In genomic region chr6:52994031-52994788, GRCh38 we compare ENCODE assay signal across 8 cellular contexts. TPM values are rescaled to one million over a fixed set of nuclear protein-coding genes. Genes with fewer than 3 reads are reported as not detected.
DNase-seq lines count a peak whose midpoint lies in the region; ATAC-seq, FAIRE-seq and TF ChIP-seq lines count a peak whose summit lies in the region.

No MANE protein-coding gene starts in this region.

- peaks cover 14% of the 10 kb centered on the region for H3K27me3 Mint-ChIP-seq in brain

- no peaks in the 10 kb centered on the region for H3K4me1 ChIP-seq in small intestine (ENCODE audit: control insufficient read depth in 2 of 2, insufficient read depth in 1 of 2, low read depth in 1 of 2, low read length in 1 of 2)

- WGBS in small intestine, 3 donors: 14 to 25% (median 21%) methylated on average over 28 of the region's 28 CpGs

- no peak for FAIRE-seq in small intestine (lab: Jason Lieb, UNC)

- no peak for TF ChIP-seq CTCF in AG09309 (IDR thresholded peaks at IDR 0.05; ENCODE audit: control insufficient read depth, insufficient read depth, low read depth, low read length, missing control alignments)
- no peak for TF ChIP-seq CTCF in brain (conservative IDR thresholded peaks at IDR 0.05)

- peaks cover 0 to 10% (median 4%) of the 10 kb centered on the region in 5 experiments for H3K9me3 Mint-ChIP-seq in brain

- H3K9me3 ChIP-seq in small intestine (ENCODE audit: control insufficient read depth, low read depth): no peaks in the 10 kb centered on the region

- H3K27ac Mint-ChIP-seq in brain: peak overlapping the region; percentile 99 to 100 (median 100)

- H3K36me3 ChIP-seq in small intestine (ENCODE audit: control insufficient read depth in 2 of 2, insufficient read depth in 2 of 2, low read length in 2 of 2): no peaks in the 10 kb centered on the region

- H3K4me3 Mint-ChIP-seq in brain: peak overlapping the region; percentile 93 to 100 (median 95)

- DNase-seq in AG09309 (ENCODE audit: low read depth) (no peak), NCI-H510A (lab: John Stamatoyannopoulos, UW) (peak; percentile 46), inferior parietal cortex (ENCODE audit: extremely low spot score) (peak; percentile 74), small intestine (peak; percentile 38), UCSD-AML1 (lab: John Stamatoyannopoulos, UW; ENCODE audit: unreplicated experiment) (no peak)
- no peak for DNase-seq in activated CD4-positive, CD25-positive, alpha-beta regulatory T cell treated with anti-CD3 and anti-CD28 coated beads, Interleukin-2, amount 50 U/mL, for 72 hours

- ATAC-seq in GM18868 (IDR thresholded peaks at IDR 0.05; ENCODE audit: unreplicated experiment): peak; percentile 0

- H3K27me3 ChIP-seq in small intestine (ENCODE audit: control insufficient read depth in 2 of 2, insufficient read depth in 2 of 2, low read length in 2 of 2): no peaks in the 10 kb centered on the region

- peaks cover 35% of the 10 kb centered on the region for H3K36me3 Mint-ChIP-seq in brain

- H3K27ac ChIP-seq in small intestine (ENCODE audit: low read depth in 1 of 2, low read length in 1 of 2): peak overlapping the region; percentile 78 to 90

- H3K4me3 ChIP-seq in AG09309 (ENCODE audit: control insufficient read depth, low read depth, low read length) (peak overlapping the region; percentile 63), small intestine (ENCODE audit: low read depth in 1 of 2, low read length in 2 of 2) (peak overlapping the region; percentile 24 to 75)

- H3K4me1 Mint-ChIP-seq in brain: peaks cover 50% of the 10 kb centered on the region

RNA-seq across cellular contexts. Expression of gene GSTA4, which starts 0.9 kb away (rescaled TPM):
- polyA plus RNA-seq in brain (ENCODE audit: insufficient read depth, low read depth, low replicate concordance): 73.9 TPM
- 10 to 100 TPM; 11.3 to 24.2 (median 20.9) TPM for polyA plus RNA-seq in small intestine

Comparison
In these comparisons a context has a peak if more than half of its experiments do, and no peak if none do; other contexts are left out.
1. DNase-seq: peak in NCI-H510A (single experiment), inferior parietal cortex (single experiment) and small intestine (single experiment); none in AG09309 (single experiment), activated CD4-positive, CD25-positive, alpha-beta regulatory T cell treated with anti-CD3 and anti-CD28 coated beads, Interleukin-2, amount 50 U/mL, for 72 hours (single experiment) and UCSD-AML1 (single experiment).